ENCODE assay signal across 9 cellular contexts in genomic region chr5:65760504-65761275, GRCh38. TPM values are rescaled to one million over a fixed set of nuclear protein-coding genes. Genes with fewer than 3 reads are reported as not detected.
DNase-seq lines count a peak whose midpoint lies in the region; ATAC-seq and TF ChIP-seq lines count a peak whose summit lies in the region.
"Had no signal": no experiment of that assay in that cellular context is flagged by ENCODE, and none has a peak within 500 bp of the region (broad histone marks: within the 10 kb centered on the region; RNA-seq: fewer than 3 reads in every experiment).

No MANE protein-coding gene starts in this region.

- H3K9me3 ChIP-seq in PC-3 (ENCODE audit: low read length) = no peaks in the 10 kb centered on the region
- H3K9me3 ChIP-seq: gastrocnemius medialis had no signal

- ATAC-seq in GM19324 (IDR thresholded peaks at IDR 0.05; ENCODE audit: low FRiP score, unreplicated experiment) = peak; percentile 80
- peak; percentile 77 for ATAC-seq in PC-3
- peak; percentile 67 to 70 for ATAC-seq in naive B cell (ENCODE audit: low read depth in 2 of 2)
- no peak for ATAC-seq in HG03342 (IDR thresholded peaks at IDR 0.05; ENCODE audit: unreplicated experiment)

- H3K4me1 Mint-ChIP-seq in naive B cell = peaks cover 0 to 4% (median 3%) of the 10 kb centered on the region in 3 donors

- no peaks in the 10 kb centered on the region for H3K79me2 ChIP-seq in PC-3 (ENCODE audit: low read length)

- H3K4me1 ChIP-seq in PC-3 (ENCODE audit: insufficient read depth, low read length) = peaks cover 3% of the 10 kb centered on the region; the same call in 1 of the 2 replicates

- H3K27ac Mint-ChIP-seq in naive B cell = peak overlapping the region in 1 of 6 donors; percentile 3

- H2AFZ ChIP-seq in PC-3 (ENCODE audit: low read length) = no peak overlapping the region

- intact Hi-C loops in PC-3 (cut with micrococcal nuclease) = loop anchor here (5.0 to 10.0 kb wide), 4 partner anchors 52 to 384 kb away; partner anchors contain the start of genes ERBIN and SREK1

- no peaks in the 10 kb centered on the region for H3K36me3 ChIP-seq in PC-3 (ENCODE audit: low read depth, low read length)

- H3K27me3 Mint-ChIP-seq in naive B cell = no peaks in the 10 kb centered on the region

- H4K20me1 ChIP-seq in PC-3 (ENCODE audit: low read length) = no peaks in the 10 kb centered on the region

- H3K9me3 Mint-ChIP-seq in naive B cell = no peaks in the 10 kb centered on the region

- H3K36me3 Mint-ChIP-seq in naive B cell = peaks cover 0 to 9% of the 10 kb centered on the region in 2 donors

- no peak overlapping the region for H3K27ac ChIP-seq in PC-3 (ENCODE audit: low read length)
- H3K27ac ChIP-seq: gastrocnemius medialis had no signal

- CTCF ChIA-PET in PC-3 (lab: Charles Lee) = interaction anchor here (0.5 kb wide), 1 partner anchor 313 kb away, joined by 11 read pairs; no protein-coding TSS in a partner anchor

- H3K27me3 ChIP-seq in PC-3 (ENCODE audit: low read length) = no peaks in the 10 kb centered on the region
- H3K27me3 ChIP-seq: gastrocnemius medialis had no signal

- H3K9ac ChIP-seq in PC-3 (ENCODE audit: low read length) = no peak overlapping the region

- DNase-seq in Ammon's horn (ENCODE audit: low spot score) (peak; percentile 91), PC-3 (peak; percentile 61), cerebellar cortex (ENCODE audit: low spot score) (peak; percentile 16), naive B cell (peak; percentile 1), NCI-H2171 (lab: John Stamatoyannopoulos, UW) (no peak), DMS79 (lab: John Stamatoyannopoulos, UW) (no peak)
- DNase-seq: gastrocnemius medialis had no signal

- peak; percentile 47 for TF ChIP-seq CTCF in PC-3 (conservative IDR thresholded peaks at IDR 0.05; ENCODE audit: low read depth, low read length)

- no TSS peak for BruUV-seq in PC-3 (replicated peaks; lab: Mats Ljungman, UMichigan)

- H3K9me2 ChIP-seq in PC-3 (replicated peaks; ENCODE audit: low read length) = no peaks in the 10 kb centered on the region

- POLR2A ChIA-PET in PC-3 (lab: Charles Lee; ENCODE audit: unreplicated experiment) = interaction anchor here (0.5 kb wide), 1 partner anchor 167 kb away, joined by 3 read pairs; no protein-coding TSS in a partner anchor

- H3F3A ChIP-seq in PC-3 (ENCODE audit: low read length, unreplicated experiment) = no peaks in the 10 kb centered on the region

- no peak overlapping the region for H3K4me3 Mint-ChIP-seq in naive B cell

- no peak overlapping the region for H3K4me3 ChIP-seq in PC-3 (ENCODE audit: low read length)
- H3K4me3 ChIP-seq: gastrocnemius medialis had no signal

- no peak overlapping the region for H3K4me2 ChIP-seq in PC-3 (ENCODE audit: low read length)

RNA-seq across cellular contexts. Expression of gene NLN, which starts 38.7 kb away (rescaled TPM):
- total RNA-seq in PC-3 (2014; rRNA removed) = 7.9 and 13.6 TPM in 2 replicates
- 1 to 10 TPM; 1.9 to 7.3 (median 4.1) TPM for polyA plus RNA-seq in naive B cell (ENCODE audit: low read depth in 6 of 6)

RNA-seq across cellular contexts. Expression of gene SGTB, which starts 38.8 kb away (rescaled TPM):
- total RNA-seq in PC-3 (2014; rRNA removed) = 0.98 and 1.1 TPM in 2 replicates
- 1 to 10 TPM; 1.9 to 4.3 (median 3.2) TPM for polyA plus RNA-seq in naive B cell (ENCODE audit: low read depth in 6 of 6)

Comparison
In these comparisons a context has a peak if more than half of its experiments do, and no peak if none do; other contexts are left out.
1. DNase-seq: peak in Ammon's horn (single experiment), PC-3 (single experiment), cerebellar cortex (single experiment) and naive B cell (single experiment); none in NCI-H2171 (single experiment) and DMS79 (single experiment).